In genomic region chr9:89254773-89255125, GRCh38 we compare ENCODE assay signal across 14 cellular contexts.
"Had no signal": no experiment of that assay in that cellular context is flagged by ENCODE, and none has a peak within 500 bp of the region (broad histone marks: within the 10 kb centered on the region; RNA-seq: fewer than 3 reads in every experiment).

No MANE protein-coding gene starts in this region.

- H3K9me3 ChIP-seq: colonic mucosa, tibial artery had no signal

- H3K27ac Mint-ChIP-seq: activated T-helper 2 cell treated with anti-CD3 and anti-CD28 coated beads, Interferon-gamma antibody, Interleukin-2, Interleukin-4, amounts not matched to agents 10 μg/mL and 5 μg/mL and 100 μg/mL, durations not matched to agents 14 hours and 24 hours and 36 hours; natural killer cell; stimulated activated memory B cell treated with anti-CD40 and anti-IgM and Interleukin-4, amounts not matched to agents 10 μg/mL and 1 μg/mL and 100 μg/mL, for 72 hours had no signal

- H3K4me1 ChIP-seq: colonic mucosa, heart left ventricle, tibial artery had no signal

- H3K36me3 Mint-ChIP-seq: natural killer cell; stimulated activated memory B cell treated with anti-CD40 and anti-IgM and Interleukin-4, amounts not matched to agents 10 μg/mL and 1 μg/mL and 100 μg/mL, for 72 hours had no signal

- H3K9me3 Mint-ChIP-seq: activated T-helper 2 cell treated with anti-CD3 and anti-CD28 coated beads, Interferon-gamma antibody, Interleukin-2, Interleukin-4, amounts not matched to agents 10 μg/mL and 5 μg/mL and 100 μg/mL, durations not matched to agents 14 hours and 24 hours and 36 hours; natural killer cell; stimulated activated memory B cell treated with anti-CD40 and anti-IgM and Interleukin-4, amounts not matched to agents 10 μg/mL and 1 μg/mL and 100 μg/mL, for 72 hours had no signal

- H3K4me3 ChIP-seq: colonic mucosa, heart left ventricle, tibial artery had no signal

- H3K4me3 Mint-ChIP-seq: natural killer cell; stimulated activated memory B cell treated with anti-CD40 and anti-IgM and Interleukin-4, amounts not matched to agents 10 μg/mL and 1 μg/mL and 100 μg/mL, for 72 hours had no signal

- ATAC-seq: heart left ventricle; right cardiac atrium; stimulated activated memory B cell treated with anti-CD40 and anti-IgM and Interleukin-4, amounts not matched to agents 10 μg/mL and 1 μg/mL and 100 μg/mL, for 72 hours had no signal

- H3K27me3 ChIP-seq: colonic mucosa, heart left ventricle, tibial artery had no signal

- H3K4me1 Mint-ChIP-seq: natural killer cell; stimulated activated memory B cell treated with anti-CD40 and anti-IgM and Interleukin-4, amounts not matched to agents 10 μg/mL and 1 μg/mL and 100 μg/mL, for 72 hours had no signal

- H3K36me3 ChIP-seq: colonic mucosa, heart left ventricle, tibial artery had no signal

- DNase-seq: activated CD4-positive, alpha-beta T cell treated with anti-CD3 and anti-CD28 coated beads for 4 hours; activated naive CD4-positive, alpha-beta T cell treated with anti-CD3 and anti-CD28 coated beads, Interleukin-2, amount 50 U/mL, for 16 hours; caudate nucleus; colonic mucosa; effector CD4-positive, alpha-beta T cell; foreskin melanocyte; heart left ventricle; natural killer cell; nucleus accumbens; tibial artery had no signal

- H3K27ac ChIP-seq: colonic mucosa, heart left ventricle, tibial artery, VCaP had no signal

- H3K27me3 Mint-ChIP-seq: stimulated activated memory B cell treated with anti-CD40 and anti-IgM and Interleukin-4, amounts not matched to agents 10 μg/mL and 1 μg/mL and 100 μg/mL, for 72 hours had no signal
